ENCODE assay signal across 17 cellular contexts in the genomic region with DNA sequence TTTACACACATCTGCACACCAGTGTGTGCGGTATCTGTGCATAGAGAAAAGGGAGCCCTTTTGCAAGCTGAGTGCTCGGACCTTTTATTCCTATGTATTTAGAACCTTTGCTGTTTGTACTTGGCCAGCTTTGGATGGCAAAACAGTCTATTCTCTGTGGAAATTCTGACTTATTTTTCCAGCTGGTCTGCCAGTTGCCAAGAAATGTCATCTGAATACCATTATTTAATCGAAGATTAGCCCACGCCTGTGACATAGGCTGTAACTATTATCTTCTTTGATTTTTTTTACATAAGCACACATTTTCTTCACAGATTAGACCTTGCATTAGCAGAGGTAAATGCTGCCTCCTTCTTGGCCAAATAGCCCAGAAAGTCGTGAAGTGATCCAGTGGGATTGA.
DNase-seq lines count a peak whose midpoint lies in the region; ATAC-seq and TF ChIP-seq lines count a peak whose summit lies in the region.
"Had no signal": no experiment of that assay in that cellular context is flagged by ENCODE, and none has a peak within 500 bp of the region (broad histone marks: within the 10 kb centered on the region; RNA-seq: fewer than 3 reads in every experiment).

No MANE protein-coding gene starts in this region.

- H3K9me3 ChIP-seq in SJCRH30 (replicated peaks) (0 out of 2 replicates have a peak, but pooled peaks cover 3% of the 10 kb centered on the region), neural progenitor cell (ENCODE audit: low read depth) (no peaks in the 10 kb centered on the region), aorta (ENCODE audit: control insufficient read depth, low read length) (no peaks in the 10 kb centered on the region), colonic mucosa (no peaks in the 10 kb centered on the region), esophagus muscularis mucosa (no peaks in the 10 kb centered on the region)

- H3K4me2 ChIP-seq in neural progenitor cell: no peak overlapping the region

- H3K9me3 Mint-ChIP-seq in neural progenitor cell: peaks cover 35% of the 10 kb centered on the region

- no peak for TF ChIP-seq POLR2A in esophagus muscularis mucosa (IDR thresholded peaks at IDR 0.05; ENCODE audit: low read depth)

- H3K4me3 ChIP-seq in SJCRH30: no peak overlapping the region
- no peak overlapping the region for H3K4me3 ChIP-seq in neural progenitor cell
- no peak overlapping the region for H3K4me3 ChIP-seq in aorta (ENCODE audit: low read length in 2 of 2)
- no peak overlapping the region for H3K4me3 ChIP-seq in colonic mucosa
- H3K4me3 ChIP-seq in esophagus muscularis mucosa: no peak overlapping the region
- H3K4me3 ChIP-seq: K562 had no signal

- WGBS in aorta, 2 donors: 37 to 42% methylated on average over 5 of the region's 5 CpGs
- WGBS in esophagus muscularis mucosa: 57% methylated on average over 5 of the region's 5 CpGs

- H3K27ac ChIP-seq in SJCRH30 (peak overlapping the region; percentile 44; the same call in 1 of the 2 replicates), neural progenitor cell (no peak overlapping the region), aorta (ENCODE audit: low read depth in 1 of 2, low read length in 2 of 2) (no peak overlapping the region), colonic mucosa (no peak overlapping the region), esophagus muscularis mucosa (replicated peaks in 1 of 4) (peak overlapping the region in 2 of 4 donors; percentile 65 to 67)

- DNase-seq in SJCRH30: peak in 1 of 2 experiments; percentile 34
- DNase-seq in fibroblast of peridontal ligament (ENCODE audit: extremely low read depth): peak; percentile 29
- no peak for DNase-seq in neural progenitor cell (ENCODE audit: low spot score)
- DNase-seq in aorta: no peak
- no peak for DNase-seq in colonic mucosa
- no peak for DNase-seq in esophagus muscularis mucosa (ENCODE audit: extremely low spot score)
- DNase-seq in NCI-H82 (lab: John Stamatoyannopoulos, UW): no peak
- DNase-seq: DMS 273 treated with DMSO at 0.1 percent for 48 hours, DND-41, MV-4-11, NCI-H1417 treated with DMSO at 0.1 percent for 48 hours, NCI-H187 treated with DMSO at 0.1 percent for 48 hours, NCI-H2227 treated with DMSO at 0.1 percent for 48 hours, NCI-H524 treated with DMSO at 0.1 percent for 48 hours, PC-3, RPMI8226 had no signal

- peaks cover 5% of the 10 kb centered on the region for H3K36me3 Mint-ChIP-seq in neural progenitor cell

- H3K4me1 ChIP-seq in SJCRH30 (peaks cover 30% of the 10 kb centered on the region), neural progenitor cell (peaks cover 24% of the 10 kb centered on the region), aorta (ENCODE audit: control insufficient read depth in 1 of 2, insufficient read depth in 2 of 2, low read length in 2 of 2) (peaks cover 0 to 2% of the 10 kb centered on the region in 2 donors), colonic mucosa (no peaks in the 10 kb centered on the region), esophagus muscularis mucosa (peaks cover 16 to 23% (median 21%) of the 10 kb centered on the region in 4 donors)

- no peak overlapping the region for H3K27ac Mint-ChIP-seq in neural progenitor cell

- peak overlapping the region; percentile 43 for H3K4me3 Mint-ChIP-seq in neural progenitor cell

- ATAC-seq in aorta (ENCODE audit: low FRiP score): peak; percentile 30
- ATAC-seq: K562, PC-3 had no signal

- H3K79me2 ChIP-seq in neural progenitor cell (ENCODE audit: low read depth): no peaks in the 10 kb centered on the region

- intact Hi-C loops in aorta (cut with DNase I): loop anchor here in 1 of 2 donors (10.0 kb wide), 1 partner anchor 172 kb away; no protein-coding TSS in a partner anchor
- intact Hi-C loops in colonic mucosa (cut with DNase I): no loop called here
- intact Hi-C loops in esophagus muscularis mucosa (cut with DNase I): no loop called here

- no peaks in the 10 kb centered on the region for H4K20me1 ChIP-seq in neural progenitor cell (ENCODE audit: low read depth)

- H3K9ac ChIP-seq in neural progenitor cell (no peak overlapping the region), colonic mucosa (ENCODE audit: low read depth in 2 of 2, low read length in 2 of 2) (no peak overlapping the region)

- H3K36me3 ChIP-seq in SJCRH30 (no peaks in the 10 kb centered on the region), neural progenitor cell (no peaks in the 10 kb centered on the region), aorta (ENCODE audit: control insufficient read depth in 1 of 2, insufficient read depth in 2 of 2, low read length in 1 of 2) (no peaks in the 10 kb centered on the region), colonic mucosa (no peaks in the 10 kb centered on the region), esophagus muscularis mucosa (no peaks in the 10 kb centered on the region)

- H2AFZ ChIP-seq in neural progenitor cell (replicated peaks): no peak overlapping the region

- H3K27me3 ChIP-seq in SJCRH30 (no peaks in the 10 kb centered on the region), neural progenitor cell (no peaks in the 10 kb centered on the region), aorta (ENCODE audit: control insufficient read depth in 1 of 2, insufficient read depth in 2 of 2, low read length in 1 of 2) (no peaks in the 10 kb centered on the region), colonic mucosa (no peaks in the 10 kb centered on the region), esophagus muscularis mucosa (no peaks in the 10 kb centered on the region)

- TF ChIP-seq CTCF in neural progenitor cell (IDR thresholded peaks at IDR 0.05): no peak
- TF ChIP-seq CTCF in colonic mucosa (IDR thresholded peaks at IDR 0.05): no peak
- no peak for TF ChIP-seq CTCF in esophagus muscularis mucosa (IDR thresholded peaks at IDR 0.05)

- TF ChIP-seq EP300 in esophagus muscularis mucosa (IDR thresholded peaks at IDR 0.05): no peak

- peaks cover 22% of the 10 kb centered on the region for H3F3A ChIP-seq in neural progenitor cell (ENCODE audit: low read depth)

- peaks cover 21% of the 10 kb centered on the region for H3K27me3 Mint-ChIP-seq in neural progenitor cell (ENCODE audit: insufficient read depth, low read depth)

- peaks cover 48% of the 10 kb centered on the region for H3K4me1 Mint-ChIP-seq in neural progenitor cell
